ENCODE assay signal across 8 cellular contexts in the genomic region with DNA sequence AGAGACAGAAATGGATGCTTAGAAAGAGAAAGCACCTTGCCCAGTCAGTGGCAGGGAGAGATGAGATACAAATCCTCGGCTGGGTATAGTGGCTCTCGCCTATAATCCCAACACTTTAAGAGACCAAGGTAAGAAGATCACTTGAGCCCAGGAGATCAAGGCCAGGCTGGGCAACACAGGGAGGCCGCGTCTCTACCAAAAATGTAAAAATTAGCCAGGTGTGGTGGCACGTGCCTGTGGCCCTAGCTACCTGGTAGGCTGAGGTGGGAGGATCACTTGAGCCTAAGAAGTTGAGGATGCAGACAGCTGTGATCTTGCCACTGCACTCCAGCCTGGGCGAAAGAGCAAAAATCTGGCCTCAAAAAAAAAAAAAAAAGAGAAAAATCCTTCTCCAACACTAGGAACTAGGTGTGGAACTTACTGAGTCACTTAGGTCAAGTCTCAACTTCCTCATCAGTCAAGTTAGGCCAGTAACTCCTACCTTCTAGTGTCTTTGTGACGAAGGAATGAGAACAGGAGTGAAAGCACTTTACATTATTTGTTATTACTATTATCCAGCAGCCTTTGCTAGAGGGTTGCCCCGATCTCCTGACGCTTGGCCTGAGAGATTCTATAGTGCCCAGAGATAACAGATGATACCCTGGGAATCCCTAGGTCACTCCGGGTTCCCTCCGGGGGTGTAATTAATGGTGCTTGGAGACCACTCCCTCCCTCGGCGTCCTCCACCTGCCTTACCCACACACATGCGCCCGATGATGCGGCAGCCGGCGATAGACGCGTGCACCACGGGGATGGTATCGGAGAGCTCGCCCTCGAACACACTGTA. TPM values are rescaled to one million over a fixed set of nuclear protein-coding genes. Genes with fewer than 3 reads are reported as not detected.
DNase-seq lines count a peak whose midpoint lies in the region; ATAC-seq and TF ChIP-seq lines count a peak whose summit lies in the region.

No MANE protein-coding gene starts in this region.

- H3K9me3 Mint-ChIP-seq in memory B cell: no peaks in the 10 kb centered on the region

- H3K27ac Mint-ChIP-seq in memory B cell: peak overlapping the region; percentile 74

- WGBS in body of pancreas, 2 donors: 14 to 18% methylated on average over 15 to 24 of the region's 24 CpGs
- WGBS in aorta, 2 donors: 19% methylated on average over 24 of the region's 24 CpGs

- intact Hi-C loops in body of pancreas (cut with DNase I) (no loop called here), aorta (cut with DNase I) (no loop called here)

- H4K20me1 ChIP-seq in Karpas-422 (ENCODE audit: insufficient read depth, low read depth, low read length): peaks cover 8% of the 10 kb centered on the region; the same call in 1 of the 2 replicates

- H3K9me2 ChIP-seq in Karpas-422 (replicated peaks; ENCODE audit: insufficient read depth, low read length): no peaks in the 10 kb centered on the region

- ATAC-seq in GM18511 (IDR thresholded peaks at IDR 0.05; ENCODE audit: unreplicated experiment): peak; percentile 28
- ATAC-seq in body of pancreas: no peak
- peak; percentile 16 for ATAC-seq in memory B cell (ENCODE audit: low read depth)
- peak; percentile 49 for ATAC-seq in aorta (ENCODE audit: low FRiP score)

- no peaks in the 10 kb centered on the region for H3K9me3 ChIP-seq in Karpas-422 (ENCODE audit: low read length)
- H3K9me3 ChIP-seq in body of pancreas: no peaks in the 10 kb centered on the region
- H3K9me3 ChIP-seq in aorta (ENCODE audit: control insufficient read depth, low read length): no peaks in the 10 kb centered on the region

- DNase-seq in Karpas-422 (no peak), body of pancreas (no peak), memory B cell (ENCODE audit: low spot score in 2 of 2) (no peak), aorta (no peak), GOT3 (lab: John Stamatoyannopoulos, UW) (no peak), NCI-H1105 (lab: John Stamatoyannopoulos, UW) (no peak)
- DNase-seq in central memory CD4-positive, alpha-beta T cell: no peak

- H3K4me2 ChIP-seq in Karpas-422 (ENCODE audit: low read depth, low read length, poor library complexity, severe bottlenecking): peak overlapping the region; percentile 86

- H2AFZ ChIP-seq in Karpas-422 (ENCODE audit: low read length): no peak overlapping the region

- peak overlapping the region; percentile 90 for H3K4me3 Mint-ChIP-seq in memory B cell

- H3K27me3 Mint-ChIP-seq in memory B cell: no peaks in the 10 kb centered on the region

- peaks cover 17% of the 10 kb centered on the region for H3K36me3 Mint-ChIP-seq in memory B cell

- H3K4me1 ChIP-seq in Karpas-422 (ENCODE audit: low read length): peaks cover 13% of the 10 kb centered on the region
- peaks cover 16% of the 10 kb centered on the region for H3K4me1 ChIP-seq in body of pancreas
- H3K4me1 ChIP-seq in aorta (ENCODE audit: control insufficient read depth in 1 of 2, insufficient read depth in 2 of 2, low read length in 2 of 2): no peaks in the 10 kb centered on the region

- TF ChIP-seq CTCF in body of pancreas (IDR thresholded peaks at IDR 0.05): no peak

- H3K4me3 ChIP-seq in Karpas-422 (ENCODE audit: low read length) (peak overlapping the region; percentile 94), body of pancreas (peak overlapping the region; percentile 77 to 97), aorta (ENCODE audit: low read length in 2 of 2) (peak overlapping the region; percentile 16 to 61)

- no peak for TF ChIP-seq POLR2A in body of pancreas (IDR thresholded peaks at IDR 0.05)

- peak overlapping the region; percentile 50; the same call in 1 of the 2 replicates for H3K27ac ChIP-seq in Karpas-422 (ENCODE audit: low read length)
- peak overlapping the region; percentile 5 to 88 (median 71) for H3K27ac ChIP-seq in body of pancreas
- H3K27ac ChIP-seq in aorta (ENCODE audit: low read depth in 1 of 2, low read length in 2 of 2): no peak overlapping the region

- H3K27me3 ChIP-seq in Karpas-422 (ENCODE audit: low read length) (no peaks in the 10 kb centered on the region), body of pancreas (no peaks in the 10 kb centered on the region), aorta (ENCODE audit: control insufficient read depth in 1 of 2, insufficient read depth in 2 of 2, low read length in 1 of 2) (no peaks in the 10 kb centered on the region)

- peak overlapping the region; percentile 88 for H3K9ac ChIP-seq in Karpas-422 (ENCODE audit: low read length)

- peaks cover 22% of the 10 kb centered on the region for H3K4me1 Mint-ChIP-seq in memory B cell

- H3K36me3 ChIP-seq in Karpas-422 (ENCODE audit: insufficient read depth, low read length) (peaks cover 20% of the 10 kb centered on the region), body of pancreas (replicated peaks in 1 of 2; ENCODE audit: insufficient read depth in 1 of 2, low read depth in 2 of 2) (peaks cover 6 to 9% of the 10 kb centered on the region in 2 donors), aorta (ENCODE audit: control insufficient read depth in 1 of 2, insufficient read depth in 2 of 2, low read length in 1 of 2) (no peaks in the 10 kb centered on the region)

- H3K79me2 ChIP-seq in Karpas-422 (ENCODE audit: low read length): peaks cover 32% of the 10 kb centered on the region

RNA-seq across cellular contexts. Expression of a gene that starts 0.9 kb away (rescaled TPM):
- total RNA-seq in Karpas-422 (2014; rRNA removed; shearing (Covaris generic); ENCODE audit: low replicate concordance): 150 and 168 TPM in 2 replicates
- total RNA-seq in body of pancreas (10 to 100 TPM; 23.3 to 35.6 TPM), aorta (10 to 100 TPM; 61.0 to 77.7 TPM)
- 100 to 1,000 TPM in 1 of 2 donors, 10 to 100 TPM in 1; 78.1 to 147 TPM for polyA plus RNA-seq in aorta

RNA-seq across cellular contexts. Expression of a gene that starts 5.7 kb away (rescaled TPM):
- 12.4 and 17.1 TPM in 2 replicates for total RNA-seq in Karpas-422 (2014; rRNA removed; shearing (Covaris generic); ENCODE audit: low replicate concordance)
- total RNA-seq in body of pancreas (10 to 100 TPM; 20.4 to 27.5 TPM), aorta (10 to 100 TPM; 58.6 to 79.2 TPM)
- 10 to 100 TPM; 50.8 to 61.4 TPM for polyA plus RNA-seq in aorta

RNA-seq across cellular contexts. Expression of a gene that starts 8.6 kb away (rescaled TPM):
- total RNA-seq in Karpas-422 (2014; rRNA removed; shearing (Covaris generic); ENCODE audit: low replicate concordance): not detected in 2 replicates
- total RNA-seq in body of pancreas (not detected), aorta (not detected)
- not detected for polyA plus RNA-seq in aorta

RNA-seq across cellular contexts. Expression of a gene that starts 57.2 kb away (rescaled TPM):
- total RNA-seq in Karpas-422 (2014; rRNA removed; shearing (Covaris generic); ENCODE audit: low replicate concordance): 0.36 and 0.60 TPM in 2 replicates
- total RNA-seq in body of pancreas (1 to 10 TPM; 3.0 to 9.3 TPM), aorta (1 to 10 TPM in 1 of 2 donors, under 1 TPM in 1; 0.52 to 1.2 TPM)
- polyA plus RNA-seq in aorta: under 1 TPM; 0.20 to 0.63 TPM

Comparison
In these comparisons a context has a peak if more than half of its experiments do, and no peak if none do; other contexts are left out.
1. H3K27ac ChIP-seq: peak in Karpas-422 (single experiment) and body of pancreas (4 of 4); none in aorta (0 of 2).
2. H3K4me3 ChIP-seq: peak in every context shown above with its lines; median percentile 94 in Karpas-422; 87 in body of pancreas; 38 in aorta.